In genomic region chr12:116249938-116250337, GRCh38 we compare ENCODE assay signal across 15 cellular contexts. TPM values are rescaled to one million over a fixed set of nuclear protein-coding genes. Genes with fewer than 3 reads are reported as not detected.
DNase-seq lines count a peak whose midpoint lies in the region; ATAC-seq, FAIRE-seq and TF ChIP-seq lines count a peak whose summit lies in the region.
"Had no signal": no experiment of that assay in that cellular context is flagged by ENCODE, and none has a peak within 500 bp of the region (broad histone marks: within the 10 kb centered on the region; RNA-seq: fewer than 3 reads in every experiment).

No MANE protein-coding gene starts in this region.

- H3K9me2 ChIP-seq in OCI-LY7 (ENCODE audit: insufficient read depth, low read length), result no peaks in the 10 kb centered on the region

- POLR2A ChIA-PET in WTC11 (lab: Charles Lee), result no interaction called here
- POLR2A ChIA-PET in OCI-LY7 (lab: Charles Lee), result interaction anchor here (0.7 kb wide), 1 partner anchor 93 kb away, joined by 3 read pairs; no protein-coding TSS in a partner anchor
- POLR2A ChIA-PET in CD8-positive, alpha-beta memory T cell (lab: Charles Lee), result no interaction called here

- no peak overlapping the region for H3K4me3 Mint-ChIP-seq in WTC11
- no peak overlapping the region for H3K4me3 Mint-ChIP-seq in osteocyte (ENCODE audit: unreplicated experiment)
- H3K4me3 Mint-ChIP-seq in CD8-positive, alpha-beta memory T cell, result peak overlapping the region in 1 of 7 donors; percentile 28
- H3K4me3 Mint-ChIP-seq: CD14-positive monocyte; CD8-positive, alpha-beta T cell had no signal

- no peak for DNase-seq in WTC11 (ENCODE audit: low spot score)
- DNase-seq in osteocyte (ENCODE audit: extremely low spot score, unreplicated experiment), result no peak
- DNase-seq in OCI-LY7 (ENCODE audit: low spot score), result no peak
- DNase-seq in CD8-positive, alpha-beta memory T cell, result no peak
- DNase-seq: Caco-2; CD8-positive, alpha-beta T cell; DND-41; GF-D8; GM23248 had no signal

- CTCF ChIA-PET in WTC11 (lab: Charles Lee) (interaction anchor here (0.6 kb wide), 1 partner anchor 14 kb away, joined by 7 read pairs; no protein-coding TSS in a partner anchor), OCI-LY7 (lab: Charles Lee; ENCODE audit: unreplicated experiment) (no interaction called here)
- CTCF ChIA-PET in CD8-positive, alpha-beta memory T cell (lab: Charles Lee), result interaction anchor here (1.7 kb wide), 1 partner anchor 13 kb away, joined by 6 read pairs; no protein-coding TSS in a partner anchor

- no peaks in the 10 kb centered on the region for H3K27me3 ChIP-seq in CD8-positive, alpha-beta memory T cell (ENCODE audit: insufficient read depth, low read length, poor library complexity, severe bottlenecking)

- H3K9me3 ChIP-seq in OCI-LY7 (ENCODE audit: low read length), result peaks cover 25% of the 10 kb centered on the region
- H3K9me3 ChIP-seq in CD8-positive, alpha-beta memory T cell (ENCODE audit: low read length), result no peaks in the 10 kb centered on the region

- H3K27me3 Mint-ChIP-seq in WTC11 (ENCODE audit: low read depth), result no peaks in the 10 kb centered on the region
- no peaks in the 10 kb centered on the region for H3K27me3 Mint-ChIP-seq in osteocyte (ENCODE audit: unreplicated experiment)
- no peaks in the 10 kb centered on the region for H3K27me3 Mint-ChIP-seq in CD8-positive, alpha-beta memory T cell

- no peaks in the 10 kb centered on the region for H3K36me3 ChIP-seq in OCI-LY7 (ENCODE audit: insufficient read depth, low read length)
- H3K36me3 ChIP-seq in CD8-positive, alpha-beta memory T cell (ENCODE audit: insufficient read depth, low read length), result no peaks in the 10 kb centered on the region

- no TSS peak for BruUV-seq in OCI-LY7 (replicated peaks; lab: Mats Ljungman, UMichigan)

- no peak overlapping the region for H3K4me2 ChIP-seq in OCI-LY7 (ENCODE audit: low read length)

- H2AFZ ChIP-seq in OCI-LY7 (ENCODE audit: low read length), result no peak overlapping the region
- H2AFZ ChIP-seq: GM23248 had no signal

- ATAC-seq in WTC11, result no peak
- ATAC-seq: CD8-positive, alpha-beta T cell; HCT116 had no signal

- H3K27ac Mint-ChIP-seq in WTC11 (no peak overlapping the region), osteocyte (ENCODE audit: unreplicated experiment) (no peak overlapping the region)
- H3K27ac Mint-ChIP-seq in CD8-positive, alpha-beta memory T cell, result no peak overlapping the region
- H3K27ac Mint-ChIP-seq: CD8-positive, alpha-beta T cell had no signal

- H3K9me3 Mint-ChIP-seq in WTC11 (peaks cover 28% of the 10 kb centered on the region), osteocyte (ENCODE audit: unreplicated experiment) (peaks cover 10% of the 10 kb centered on the region)
- peaks cover 9 to 20% (median 13%) of the 10 kb centered on the region in 5 donors for H3K9me3 Mint-ChIP-seq in CD8-positive, alpha-beta memory T cell

- FAIRE-seq in A204.1 (lab: Jason Lieb, UNC) (peak; percentile 49), G401.6 (lab: Jason Lieb, UNC) (peak; percentile 87), islet of Langerhans (lab: Jason Lieb, UNC) (peak; percentile 87)
- FAIRE-seq: H54 had no signal

- H4K20me1 ChIP-seq in OCI-LY7 (ENCODE audit: insufficient read depth, low read length), result peaks cover 9% of the 10 kb centered on the region

- TF ChIP-seq CTCF in WTC11 (IDR thresholded peaks at IDR 0.05), result no peak
- TF ChIP-seq CTCF in osteocyte (IDR thresholded peaks at IDR 0.05), result no peak
- TF ChIP-seq CTCF in OCI-LY7 (conservative IDR thresholded peaks at IDR 0.05; ENCODE audit: low read length), result no peak

- intact Hi-C loops in OCI-LY7 (cut with micrococcal nuclease; ENCODE audit: unreplicated experiment), result no loop called here

- H3K4me1 Mint-ChIP-seq in WTC11, result peaks cover 56% of the 10 kb centered on the region
- peaks cover 49% of the 10 kb centered on the region for H3K4me1 Mint-ChIP-seq in osteocyte (ENCODE audit: unreplicated experiment)
- H3K4me1 Mint-ChIP-seq in CD8-positive, alpha-beta memory T cell, result peaks cover 65 to 83% (median 78%) of the 10 kb centered on the region in 3 donors

- H3K36me3 Mint-ChIP-seq in WTC11 (peaks cover 27% of the 10 kb centered on the region), osteocyte (ENCODE audit: unreplicated experiment) (peaks cover 22% of the 10 kb centered on the region)
- peaks cover 1 to 23% (median 5%) of the 10 kb centered on the region in 3 donors for H3K36me3 Mint-ChIP-seq in CD8-positive, alpha-beta memory T cell

- no peak overlapping the region for H3K4me3 ChIP-seq in OCI-LY7 (ENCODE audit: low read depth, low read length, poor library complexity, severe bottlenecking)
- H3K4me3 ChIP-seq in CD8-positive, alpha-beta memory T cell (ENCODE audit: low read length), result no peak overlapping the region
- H3K4me3 ChIP-seq: GM23248 had no signal

- peaks cover 59% of the 10 kb centered on the region for H3K79me2 ChIP-seq in OCI-LY7 (ENCODE audit: insufficient read depth, low read depth, low read length)

- no peak overlapping the region for H3K27ac ChIP-seq in OCI-LY7 (ENCODE audit: low read depth, low read length, poor library complexity, severe bottlenecking)
- H3K27ac ChIP-seq in CD8-positive, alpha-beta memory T cell (ENCODE audit: low read depth, low read length), result no peak overlapping the region
- H3K27ac ChIP-seq: GM23248 had no signal

- H3K4me1 ChIP-seq in OCI-LY7 (ENCODE audit: insufficient read depth, low read length, poor library complexity, severe bottlenecking), result no peaks in the 10 kb centered on the region
- peaks cover 36% of the 10 kb centered on the region for H3K4me1 ChIP-seq in CD8-positive, alpha-beta memory T cell (ENCODE audit: insufficient read depth, low read length)

TF ChIP-seq in WTC11, 78 proteins besides CTCF, POLR2A, EP300 and RAD21:
- TF ChIP-seq ZNF317 (CRISPR knock-in tag; IDR thresholded peaks at IDR 0.05; ENCODE audit: borderline replicate concordance, low read depth), result peak; percentile 67; the same call in 1 of the 2 replicates
- TF ChIP-seq FOXP1 (CRISPR knock-in tag; IDR thresholded peaks at IDR 0.05; ENCODE audit: borderline replicate concordance), result no peak
- no peak for TF ChIP-seq FOXK1 (CRISPR knock-in tag; IDR thresholded peaks at IDR 0.05)
- TF ChIP-seq KAT7 (CRISPR knock-in tag; IDR thresholded peaks at IDR 0.05; ENCODE audit: borderline replicate concordance), result no peak
- TF ChIP-seq NFATC4 (CRISPR knock-in tag; IDR thresholded peaks at IDR 0.05), result no peak

RNA-seq across cellular contexts. Expression of gene MED13L, which starts 27.6 kb away (rescaled TPM):
- 53.3 to 80.5 TPM (median 55.5 TPM) in 3 replicates for total RNA-seq in WTC11 (2021)
- total RNA-seq in osteocyte, result 229 and 234 TPM in 2 replicates
- 20.1 and 25.7 TPM in 2 replicates for total RNA-seq in OCI-LY7 (2014; rRNA removed; shearing (Covaris generic))
- 39.3 and 40.1 TPM in 2 replicates for total RNA-seq in OCI-LY7 (2022)
- total RNA-seq in CD8-positive, alpha-beta memory T cell, result 10 to 100 TPM; 49.7 to 53.4 TPM
- polyA plus RNA-seq in CD8-positive, alpha-beta memory T cell, result 6.6 TPM
